Comparison of ENCODE assay signal across 21 cellular contexts in genomic region chr21:26385721-26386120, GRCh38.
DNase-seq lines count a peak whose midpoint lies in the region; ATAC-seq and TF ChIP-seq lines count a peak whose summit lies in the region.
"Had no signal": no experiment of that assay in that cellular context is flagged by ENCODE, and none has a peak within 500 bp of the region (broad histone marks: within the 10 kb centered on the region; RNA-seq: fewer than 3 reads in every experiment).

No MANE protein-coding gene starts in this region.

- H3K4me1 ChIP-seq in CD8-positive, alpha-beta memory T cell (ENCODE audit: insufficient read depth, low read length) = no peaks in the 10 kb centered on the region
- H3K4me1 ChIP-seq: breast epithelium, sigmoid colon, vagina had no signal

- DNase-seq in AG10803 (ENCODE audit: low read depth) (peak; percentile 80), Kasumi-1 (lab: John Stamatoyannopoulos, UW) (peak; percentile 36 to 44), SIG-M5 (lab: John Stamatoyannopoulos, UW) (peak; percentile 39), fibroblast of the aortic adventitia (ENCODE audit: low read depth) (peak; percentile 54), cerebellum (ENCODE audit: low spot score) (no peak)
- DNase-seq in CD8-positive, alpha-beta memory T cell = no peak
- DNase-seq: ACHN; activated CD8-positive, alpha-beta T cell treated with anti-CD3 and anti-CD28 coated beads for 36 hours; CD4-positive, alpha-beta memory T cell; DMS79 treated with DMSO at 0.1 percent for 48 hours; hippocampal formation; left cardiac atrium; sigmoid colon; SW 1271 had no signal

- ATAC-seq in activated CD4-positive, CD25-positive, alpha-beta regulatory T cell treated with anti-CD3 and anti-CD28 coated beads, Interleukin-2, amount 50 U/mL, for 24 hours = no peak
- no peak for ATAC-seq in HG02623 (IDR thresholded peaks at IDR 0.05; ENCODE audit: unreplicated experiment)
- ATAC-seq: activated CD8-positive, alpha-beta T cell treated with anti-CD3 and anti-CD28 coated beads for 36 hours; esophagus mucosa; left cardiac atrium had no signal

- H3K27ac ChIP-seq in CD8-positive, alpha-beta memory T cell (ENCODE audit: low read depth, low read length) = no peak overlapping the region
- H3K27ac ChIP-seq: sigmoid colon, vagina had no signal

- H3K27me3 Mint-ChIP-seq in CD8-positive, alpha-beta memory T cell = no peaks in the 10 kb centered on the region
- H3K27me3 Mint-ChIP-seq: activated CD8-positive, alpha-beta T cell treated with anti-CD3 and anti-CD28 coated beads for 36 hours; IgD-negative memory B cell had no signal

- H3K4me1 Mint-ChIP-seq in CD8-positive, alpha-beta memory T cell = no peaks in the 10 kb centered on the region
- H3K4me1 Mint-ChIP-seq: CD4-positive, alpha-beta memory T cell; IgD-negative memory B cell had no signal

- H3K9me3 ChIP-seq in CD8-positive, alpha-beta memory T cell (ENCODE audit: low read length) = no peaks in the 10 kb centered on the region
- H3K9me3 ChIP-seq: vagina had no signal

- no peak overlapping the region for H3K4me3 Mint-ChIP-seq in CD8-positive, alpha-beta memory T cell
- H3K4me3 Mint-ChIP-seq: activated CD8-positive, alpha-beta T cell treated with anti-CD3 and anti-CD28 coated beads for 36 hours; activated naive CD8-positive, alpha-beta T cell; CD4-positive, alpha-beta memory T cell; IgD-negative memory B cell had no signal

- TF ChIP-seq CTCF in AG10803 (conservative IDR thresholded peaks at IDR 0.05; ENCODE audit: low read length) (no peak), fibroblast of the aortic adventitia (IDR thresholded peaks at IDR 0.05; ENCODE audit: insufficient read depth, low read length) (no peak)

- no peaks in the 10 kb centered on the region for H3K36me3 Mint-ChIP-seq in CD8-positive, alpha-beta memory T cell
- H3K36me3 Mint-ChIP-seq: activated naive CD8-positive, alpha-beta T cell; CD4-positive, alpha-beta memory T cell; IgD-negative memory B cell had no signal

- no peak overlapping the region for H3K4me3 ChIP-seq in AG10803 (ENCODE audit: low read length)
- H3K4me3 ChIP-seq in fibroblast of the aortic adventitia (ENCODE audit: low read depth, low read length) = no peak overlapping the region
- no peak overlapping the region for H3K4me3 ChIP-seq in CD8-positive, alpha-beta memory T cell (ENCODE audit: low read length)
- H3K4me3 ChIP-seq: breast epithelium, sigmoid colon, vagina had no signal

- H3K27ac Mint-ChIP-seq in CD8-positive, alpha-beta memory T cell = no peak overlapping the region
- H3K27ac Mint-ChIP-seq: activated CD8-positive, alpha-beta T cell treated with anti-CD3 and anti-CD28 coated beads for 36 hours; activated naive CD8-positive, alpha-beta T cell; CD4-positive, alpha-beta memory T cell; IgD-negative memory B cell had no signal

- CTCF ChIA-PET in CD8-positive, alpha-beta memory T cell (lab: Charles Lee) = no interaction called here

- H3K9me3 Mint-ChIP-seq in CD8-positive, alpha-beta memory T cell = peaks cover 0 to 4% (median 2%) of the 10 kb centered on the region in 5 donors
- H3K9me3 Mint-ChIP-seq: activated CD8-positive, alpha-beta T cell treated with anti-CD3 and anti-CD28 coated beads for 36 hours had no signal

- no peaks in the 10 kb centered on the region for H3K36me3 ChIP-seq in CD8-positive, alpha-beta memory T cell (ENCODE audit: insufficient read depth, low read length)
- H3K36me3 ChIP-seq: breast epithelium, sigmoid colon, vagina had no signal

- POLR2A ChIA-PET in CD8-positive, alpha-beta memory T cell (lab: Charles Lee) = no interaction called here

- H3K27me3 ChIP-seq in CD8-positive, alpha-beta memory T cell (ENCODE audit: insufficient read depth, low read length, poor library complexity, severe bottlenecking) = no peaks in the 10 kb centered on the region
- H3K27me3 ChIP-seq: breast epithelium, sigmoid colon, vagina had no signal

Comparison
In these comparisons a context has a peak if more than half of its experiments do, and no peak if none do; other contexts are left out.
1. DNase-seq: peak in AG10803 (single experiment), Kasumi-1 (2 of 2), SIG-M5 (single experiment) and fibroblast of the aortic adventitia (single experiment); none in CD8-positive, alpha-beta memory T cell (0 of 5) and cerebellum (single experiment).